In the genomic region with DNA sequence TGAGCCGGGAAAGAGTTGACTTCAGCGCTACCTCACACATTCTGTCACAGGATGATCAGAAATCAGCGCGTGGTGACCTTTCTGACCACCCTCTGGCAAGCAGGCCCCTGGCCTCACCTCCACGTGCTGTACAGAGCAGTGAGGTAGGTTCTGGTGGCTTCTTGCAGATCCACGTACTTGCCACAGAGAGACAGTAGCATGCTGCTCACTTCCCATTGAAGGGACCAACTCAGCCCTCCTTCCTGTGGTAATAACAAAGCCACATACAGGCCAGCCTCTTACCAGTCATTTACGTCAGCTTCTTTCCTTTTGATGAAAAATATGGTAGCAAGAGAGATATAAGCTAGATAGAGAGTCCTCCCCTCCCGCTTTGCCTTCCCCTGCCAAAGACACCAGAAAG, we compare ENCODE assay signal across 14 cellular contexts.
A peak's percentile ranks its signal among the peaks of the same experiment; 100 is the strongest.
DNase-seq lines count a peak whose midpoint lies in the region; ATAC-seq and TF ChIP-seq lines count a peak whose summit lies in the region.
"Had no signal": no experiment of that assay in that cellular context is flagged by ENCODE, and none has a peak within 500 bp of the region (broad histone marks: within the 10 kb centered on the region; RNA-seq: fewer than 3 reads in every experiment).

No MANE protein-coding gene starts in this region.

- H3K4me3 Mint-ChIP-seq in activated naive CD8-positive, alpha-beta T cell treated with anti-CD3 and anti-CD28 coated beads for 36 hours = no peak overlapping the region
- H3K4me3 Mint-ChIP-seq: neural progenitor cell; stimulated activated naive B cell treated with anti-CD40 and anti-IgM and Interleukin-4, amounts not matched to agents 10 μg/mL and 1 μg/mL and 100 μg/mL, for 72 hours had no signal

- H3K4me3 ChIP-seq in tibial artery = no peak overlapping the region
- H3K4me3 ChIP-seq: colonic mucosa, neural progenitor cell had no signal

- no peaks in the 10 kb centered on the region for H3K36me3 ChIP-seq in tibial artery
- H3K36me3 ChIP-seq: colonic mucosa, neural progenitor cell had no signal

- H3K36me3 Mint-ChIP-seq in activated naive CD8-positive, alpha-beta T cell treated with anti-CD3 and anti-CD28 coated beads for 36 hours = no peaks in the 10 kb centered on the region
- H3K36me3 Mint-ChIP-seq: neural progenitor cell; stimulated activated naive B cell treated with anti-CD40 and anti-IgM and Interleukin-4, amounts not matched to agents 10 μg/mL and 1 μg/mL and 100 μg/mL, for 72 hours had no signal

- H3K27me3 ChIP-seq in tibial artery = no peaks in the 10 kb centered on the region
- H3K27me3 ChIP-seq: colonic mucosa, neural progenitor cell had no signal

- no peaks in the 10 kb centered on the region for H3K27me3 Mint-ChIP-seq in activated naive CD8-positive, alpha-beta T cell treated with anti-CD3 and anti-CD28 coated beads for 36 hours
- H3K27me3 Mint-ChIP-seq: stimulated activated naive B cell treated with anti-CD40 and anti-IgM and Interleukin-4, amounts not matched to agents 10 μg/mL and 1 μg/mL and 100 μg/mL, for 72 hours had no signal

- ATAC-seq in activated CD4-positive, CD25-positive, alpha-beta regulatory T cell treated with anti-CD3 and anti-CD28 coated beads, Interleukin-2, amount 50 U/mL, for 24 hours = peak; percentile 56 to 58

- H3K4me1 Mint-ChIP-seq in activated naive CD8-positive, alpha-beta T cell treated with anti-CD3 and anti-CD28 coated beads for 36 hours = peaks cover 11% of the 10 kb centered on the region

- intact Hi-C loops in tibial artery (cut with DNase I; ENCODE audit: low total_unique reads) = no loop called here

- TF ChIP-seq CTCF in tibial artery (IDR thresholded peaks at IDR 0.05) = no peak

- H3K27ac ChIP-seq in tibial artery = peak overlapping the region in 1 of 2 donors; percentile 45
- H3K27ac ChIP-seq: colonic mucosa, HL-60, neural progenitor cell had no signal

- H3K9me3 Mint-ChIP-seq in activated naive CD8-positive, alpha-beta T cell treated with anti-CD3 and anti-CD28 coated beads for 36 hours = no peaks in the 10 kb centered on the region
- H3K9me3 Mint-ChIP-seq: neural progenitor cell; stimulated activated naive B cell treated with anti-CD40 and anti-IgM and Interleukin-4, amounts not matched to agents 10 μg/mL and 1 μg/mL and 100 μg/mL, for 72 hours had no signal

- no peak for DNase-seq in activated CD4-positive, CD25-positive, alpha-beta regulatory T cell (lab: John Stamatoyannopoulos, UW)
- peak; percentile 3 for DNase-seq in T-helper 9 cell
- peak; percentile 28 for DNase-seq in activated naive CD8-positive, alpha-beta T cell treated with anti-CD3 and anti-CD28 coated beads for 36 hours
- peak; percentile 11 for DNase-seq in stimulated activated CD8-positive, alpha-beta memory T cell treated with anti-CD3 and anti-CD28 coated beads, Interleukin-15, amount 100 ng/mL, for 1 hour (ENCODE audit: low read depth)
- no peak for DNase-seq in HCEC 1CT
- no peak for DNase-seq in SW 1271 (lab: John Stamatoyannopoulos, UW)
- DNase-seq in tibial artery = no peak
- DNase-seq: colonic mucosa; foreskin melanocyte; NCI-H69; stimulated activated naive B cell treated with anti-CD40 and anti-IgM and Interleukin-4, amounts not matched to agents 10 μg/mL and 1 μg/mL and 100 μg/mL, for 72 hours had no signal

- H3K4me1 ChIP-seq in tibial artery = peaks cover 0 to 49% (median 5%) of the 10 kb centered on the region in 4 donors
- H3K4me1 ChIP-seq: colonic mucosa had no signal

- peak overlapping the region; percentile 4 for H3K27ac Mint-ChIP-seq in activated naive CD8-positive, alpha-beta T cell treated with anti-CD3 and anti-CD28 coated beads for 36 hours
- H3K27ac Mint-ChIP-seq: neural progenitor cell; stimulated activated naive B cell treated with anti-CD40 and anti-IgM and Interleukin-4, amounts not matched to agents 10 μg/mL and 1 μg/mL and 100 μg/mL, for 72 hours had no signal

- H3K9me3 ChIP-seq in tibial artery = no peaks in the 10 kb centered on the region
- H3K9me3 ChIP-seq: colonic mucosa had no signal

Comparison
In these comparisons a context has a peak if more than half of its experiments do, and no peak if none do; other contexts are left out.
1. DNase-seq: peak in T-helper 9 cell (single experiment), activated naive CD8-positive, alpha-beta T cell treated with anti-CD3 and anti-CD28 coated beads for 36 hours (single experiment) and stimulated activated CD8-positive, alpha-beta memory T cell treated with anti-CD3 and anti-CD28 coated beads, Interleukin-15, amount 100 ng/mL, for 1 hour (single experiment); none in activated CD4-positive, CD25-positive, alpha-beta regulatory T cell (0 of 4), HCEC 1CT (single experiment), SW 1271 (0 of 2) and tibial artery (0 of 2).